Comparison of ENCODE assay signal across 8 cellular contexts in the genomic region with DNA sequence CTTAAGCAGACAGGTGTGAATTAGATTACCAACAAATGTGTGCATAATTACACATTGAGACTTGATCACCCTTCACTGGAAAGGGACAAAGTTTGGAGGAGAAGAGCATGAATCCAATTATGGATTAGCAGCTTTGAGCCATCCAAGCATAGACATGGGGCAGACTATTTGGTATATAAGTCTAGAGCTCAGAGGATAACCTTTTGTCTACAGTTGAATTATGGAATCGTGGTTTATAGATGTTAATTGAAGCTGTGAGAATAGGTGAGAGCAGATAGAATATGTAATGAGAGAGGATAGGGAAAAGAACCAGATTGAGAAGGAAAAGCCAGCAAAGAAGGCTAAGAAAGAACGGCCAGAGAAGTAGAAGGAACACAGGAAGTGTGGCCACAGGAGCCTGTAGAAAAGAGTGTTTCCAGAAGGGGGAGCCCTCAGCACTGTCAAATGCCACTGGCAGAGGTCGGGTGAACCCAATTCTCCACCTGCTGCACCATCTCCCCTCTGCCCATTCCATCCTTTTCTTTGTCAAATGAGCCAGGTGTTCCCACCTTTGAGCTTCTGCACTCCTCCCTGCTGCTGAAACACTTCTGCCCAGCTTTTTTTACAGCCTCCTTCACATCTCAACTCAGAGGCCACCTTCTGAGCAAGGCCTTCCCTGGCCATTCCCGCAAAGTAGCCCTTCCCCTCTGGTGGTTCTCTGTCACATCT. TPM values are rescaled to one million over a fixed set of nuclear protein-coding genes. Genes with fewer than 3 reads are reported as not detected.
DNase-seq lines count a peak whose midpoint lies in the region; ATAC-seq and TF ChIP-seq lines count a peak whose summit lies in the region.

No MANE protein-coding gene starts in this region.

- POLR2A ChIA-PET in CD8-positive, alpha-beta T cell (lab: Charles Lee) = interaction anchor here (0.9 to 1.8 kb wide), 5 partner anchors 9 to 173 kb away, joined by 3 to 4 read pairs (median 3); a partner anchor contains a TSS

- H3K9me3 ChIP-seq in CD8-positive, alpha-beta T cell (ENCODE audit: low read length) = no peaks in the 10 kb centered on the region
- no peaks in the 10 kb centered on the region for H3K9me3 ChIP-seq in mucosa of descending colon

- peaks cover 9% of the 10 kb centered on the region for H3K4me1 ChIP-seq in CD8-positive, alpha-beta T cell (ENCODE audit: insufficient read depth, low read length)
- no peaks in the 10 kb centered on the region for H3K4me1 ChIP-seq in mucosa of descending colon (ENCODE audit: low read depth)

- peaks cover 47% of the 10 kb centered on the region for H3K36me3 ChIP-seq in CD8-positive, alpha-beta T cell (ENCODE audit: insufficient read depth, low read length)
- H3K36me3 ChIP-seq in mucosa of descending colon (ENCODE audit: low read depth) = peaks cover 14% of the 10 kb centered on the region

- H3K27me3 Mint-ChIP-seq in CD8-positive, alpha-beta T cell (ENCODE audit: low read depth) = no peaks in the 10 kb centered on the region
- no peaks in the 10 kb centered on the region for H3K27me3 Mint-ChIP-seq in stimulated activated naive CD8-positive, alpha-beta T cell treated with anti-CD3 and anti-CD28 coated beads, Interleukin-15, Interleukin-2, amounts not matched to agents 100 ng/mL and 50 ng/mL, for 24 hours

- H3K27ac Mint-ChIP-seq in CD8-positive, alpha-beta T cell = peak overlapping the region; percentile 61
- H3K27ac Mint-ChIP-seq in stimulated activated naive CD8-positive, alpha-beta T cell treated with anti-CD3 and anti-CD28 coated beads, Interleukin-15, Interleukin-2, amounts not matched to agents 100 ng/mL and 50 ng/mL, for 24 hours = peak overlapping the region; percentile 31

- H3K27me3 ChIP-seq in CD8-positive, alpha-beta T cell (ENCODE audit: insufficient read depth, low read length) = no peaks in the 10 kb centered on the region

- no peaks in the 10 kb centered on the region for H3K9me3 Mint-ChIP-seq in CD8-positive, alpha-beta T cell
- no peaks in the 10 kb centered on the region for H3K9me3 Mint-ChIP-seq in stimulated activated naive CD8-positive, alpha-beta T cell treated with anti-CD3 and anti-CD28 coated beads, Interleukin-15, Interleukin-2, amounts not matched to agents 100 ng/mL and 50 ng/mL, for 24 hours

- TF ChIP-seq CTCF in CD8-positive, alpha-beta T cell (IDR thresholded peaks at IDR 0.05) = peak; percentile 73
- no peak for TF ChIP-seq CTCF in mucosa of descending colon (IDR thresholded peaks at IDR 0.05)

- H3K4me1 Mint-ChIP-seq in CD8-positive, alpha-beta T cell (ENCODE audit: low read depth) = peaks cover 11% of the 10 kb centered on the region
- H3K4me1 Mint-ChIP-seq in stimulated activated naive CD8-positive, alpha-beta T cell treated with anti-CD3 and anti-CD28 coated beads, Interleukin-15, Interleukin-2, amounts not matched to agents 100 ng/mL and 50 ng/mL, for 24 hours (ENCODE audit: low read depth) = peaks cover 5% of the 10 kb centered on the region

- peaks cover 68% of the 10 kb centered on the region for H3K36me3 Mint-ChIP-seq in CD8-positive, alpha-beta T cell
- H3K36me3 Mint-ChIP-seq in stimulated activated naive CD8-positive, alpha-beta T cell treated with anti-CD3 and anti-CD28 coated beads, Interleukin-15, Interleukin-2, amounts not matched to agents 100 ng/mL and 50 ng/mL, for 24 hours (ENCODE audit: low read depth) = peaks cover 66% of the 10 kb centered on the region

- intact Hi-C loops in CD8-positive, alpha-beta T cell (cut with DNase I, micrococcal nuclease) = loop anchor here (1.0 to 10.0 kb wide), 7 partner anchors 58 to 376 kb away; a partner anchor contains a TSS
- intact Hi-C loops in mucosa of descending colon (cut with DNase I, micrococcal nuclease) = no loop called here

- no peak overlapping the region for H3K4me3 ChIP-seq in CD8-positive, alpha-beta T cell (ENCODE audit: low read depth, low read length)
- no peak overlapping the region for H3K4me3 ChIP-seq in mucosa of descending colon

- no peak overlapping the region for H3K4me3 Mint-ChIP-seq in CD8-positive, alpha-beta T cell
- H3K4me3 Mint-ChIP-seq in stimulated activated naive CD8-positive, alpha-beta T cell treated with anti-CD3 and anti-CD28 coated beads, Interleukin-15, Interleukin-2, amounts not matched to agents 100 ng/mL and 50 ng/mL, for 24 hours = no peak overlapping the region

- H3K27ac ChIP-seq in CD8-positive, alpha-beta T cell (ENCODE audit: low read depth, low read length) = no peak overlapping the region

- DNase-seq in CD8-positive, alpha-beta T cell = peak; percentile 19 to 70 (median 55)
- DNase-seq in NCI-H82 (lab: John Stamatoyannopoulos, UW) (peak; percentile 92), mucosa of descending colon (peak in 1 of 3 donors; percentile 88), 8988T (no peak)
- peak; percentile 10 to 45 for DNase-seq in activated CD4-positive, alpha-beta T cell treated with anti-CD3 and anti-CD28 coated beads, Interleukin-2, amount 50 U/mL, for 24 hours (ENCODE audit: low read depth in 1 of 2, low spot score in 1 of 2)
- DNase-seq in effector CD4-positive, alpha-beta T cell = peak; percentile 54

- CTCF ChIA-PET in CD8-positive, alpha-beta T cell (lab: Charles Lee) = interaction anchor here (0.7 to 2.4 kb wide), 35 partner anchors 9 to 1680 kb away, joined by 3 to 15 read pairs (median 4); a partner anchor contains a TSS

- ATAC-seq in CD8-positive, alpha-beta T cell = peak; percentile 96
- peak; percentile 52 for ATAC-seq in HG03108 (IDR thresholded peaks at IDR 0.05; ENCODE audit: unreplicated experiment)
- peak; percentile 96 for ATAC-seq in mucosa of descending colon

RNA-seq across cellular contexts. Expression of a gene that starts 7.3 kb away (rescaled TPM):
- total RNA-seq in CD8-positive, alpha-beta T cell = 10 to 100 TPM; 10.5 to 12.1 TPM
- total RNA-seq in mucosa of descending colon = 10 to 100 TPM; 32.7 to 59.5 (median 36.3) TPM

RNA-seq across cellular contexts. Expression of a gene that starts 7.4 kb away (rescaled TPM):
- total RNA-seq in CD8-positive, alpha-beta T cell = not detected
- 1 to 10 TPM; 3.2 to 7.9 (median 5.1) TPM for total RNA-seq in mucosa of descending colon

RNA-seq across cellular contexts. Expression of a gene that starts 13.4 kb away (rescaled TPM):
- total RNA-seq in CD8-positive, alpha-beta T cell = under 1 TPM in 1 of 2 experiments, not detected in 1; 0.60 TPM
- total RNA-seq in mucosa of descending colon = 10 to 100 TPM in 1 of 3 donors, 1 to 10 TPM in 2; 4.7 to 41.1 (median 8.7) TPM

RNA-seq across cellular contexts. Expression of a gene that starts 28.0 kb away (rescaled TPM):
- under 1 TPM; 0.67 to 0.79 TPM for total RNA-seq in CD8-positive, alpha-beta T cell
- total RNA-seq in mucosa of descending colon = 1 to 10 TPM; 2.1 to 5.4 (median 3.1) TPM

RNA-seq across cellular contexts. Expression of a gene that starts 34.5 kb away (rescaled TPM):
- under 1 TPM; 0.46 to 0.50 TPM for total RNA-seq in CD8-positive, alpha-beta T cell
- 10 to 100 TPM; 13.8 to 31.5 (median 14.0) TPM for total RNA-seq in mucosa of descending colon

Comparison
In these comparisons a context has a peak if more than half of its experiments do, and no peak if none do; other contexts are left out.
1. intact Hi-C loops: an anchor here in CD8-positive, alpha-beta T cell (1.0 to 10.0 kb wide); none called in mucosa of descending colon.